Comparison of ENCODE assay signal across 16 cellular contexts in the genomic region with DNA sequence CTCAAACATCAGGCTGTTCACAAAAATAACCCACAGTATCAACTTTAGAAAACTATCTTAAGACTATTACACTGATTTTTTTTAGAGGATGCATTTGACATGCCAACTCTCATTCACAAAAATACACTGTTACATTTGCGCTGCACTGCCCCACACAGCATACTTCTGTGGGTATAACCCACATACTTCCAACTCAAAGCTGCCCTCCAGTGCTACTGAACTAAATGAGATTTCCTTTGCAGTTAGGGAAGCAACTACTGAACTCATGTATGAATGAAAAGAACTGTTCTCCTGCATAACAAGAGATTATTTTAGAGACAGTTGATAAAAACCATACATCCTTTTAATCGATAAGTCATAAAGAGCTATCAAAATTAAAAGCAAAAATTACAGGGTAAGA. TPM values are rescaled to one million over a fixed set of nuclear protein-coding genes. Genes with fewer than 3 reads are reported as not detected.
A peak's percentile ranks its signal among the peaks of the same experiment; 100 is the strongest.
DNase-seq lines count a peak whose midpoint lies in the region; ATAC-seq and TF ChIP-seq lines count a peak whose summit lies in the region.
"Had no signal": no experiment of that assay in that cellular context is flagged by ENCODE, and none has a peak within 500 bp of the region (broad histone marks: within the 10 kb centered on the region; RNA-seq: fewer than 3 reads in every experiment).

No MANE protein-coding gene starts in this region.

- H3K9ac ChIP-seq in OCI-LY1 (ENCODE audit: low read length): no peak overlapping the region
- no peak overlapping the region for H3K9ac ChIP-seq in neural progenitor cell
- H3K9ac ChIP-seq: BLaER1, GM23248 had no signal

- peak; percentile 14 for DNase-seq in LHCN-M2 (ENCODE audit: low read depth)
- DNase-seq in fibroblast of peridontal ligament (ENCODE audit: extremely low read depth): peak; percentile 32
- no peak for DNase-seq in neural progenitor cell (ENCODE audit: low spot score)
- DNase-seq in GM03348 (ENCODE audit: low spot score): no peak
- DNase-seq in NCI-H524 (lab: John Stamatoyannopoulos, UW): no peak
- DNase-seq: Caco-2; CD8-positive, alpha-beta memory T cell; DND-41; GDM1; GM23248; IMR-90 had no signal

- ATAC-seq in GM18517 (IDR thresholded peaks at IDR 0.05; ENCODE audit: unreplicated experiment): no peak
- ATAC-seq: A549, HCT116 had no signal

- H3K4me1 Mint-ChIP-seq in neural progenitor cell: no peaks in the 10 kb centered on the region
- H3K4me1 Mint-ChIP-seq: CD8-positive, alpha-beta memory T cell had no signal

- H3K4me1 ChIP-seq in OCI-LY1 (ENCODE audit: insufficient read depth, low read length, severe bottlenecking) (peaks cover 13% of the 10 kb centered on the region), neural progenitor cell (peaks cover 3% of the 10 kb centered on the region)
- H3K4me1 ChIP-seq: BLaER1 had no signal

- H3K27me3 Mint-ChIP-seq in neural progenitor cell (ENCODE audit: insufficient read depth, low read depth): peaks cover 2% of the 10 kb centered on the region

- peak overlapping the region; percentile 13 for H3K27ac Mint-ChIP-seq in neural progenitor cell
- H3K27ac Mint-ChIP-seq: CD8-positive, alpha-beta memory T cell had no signal

- H3K79me2 ChIP-seq in OCI-LY1 (ENCODE audit: insufficient read depth, low read length): no peaks in the 10 kb centered on the region
- H3K79me2 ChIP-seq in neural progenitor cell (ENCODE audit: low read depth): no peaks in the 10 kb centered on the region

- TF ChIP-seq CTCF in OCI-LY1 (IDR thresholded peaks at IDR 0.05; ENCODE audit: low read length) (peak; percentile 14; the same call in 1 of the 2 replicates), neural progenitor cell (IDR thresholded peaks at IDR 0.05) (no peak)

- no peaks in the 10 kb centered on the region for H3F3A ChIP-seq in OCI-LY1 (ENCODE audit: insufficient read depth, low read length)
- H3F3A ChIP-seq in neural progenitor cell (ENCODE audit: low read depth): no peaks in the 10 kb centered on the region

- H3K4me3 Mint-ChIP-seq in neural progenitor cell: no peak overlapping the region
- H3K4me3 Mint-ChIP-seq: CD8-positive, alpha-beta memory T cell had no signal

- no peaks in the 10 kb centered on the region for H3K9me3 Mint-ChIP-seq in neural progenitor cell
- H3K9me3 Mint-ChIP-seq: CD8-positive, alpha-beta memory T cell had no signal

- H3K4me2 ChIP-seq in OCI-LY1 (ENCODE audit: low read length) (no peak overlapping the region), neural progenitor cell (no peak overlapping the region)
- H3K4me2 ChIP-seq: A549, BLaER1 had no signal

- no peaks in the 10 kb centered on the region for H4K20me1 ChIP-seq in OCI-LY1 (ENCODE audit: insufficient read depth, low read length)
- H4K20me1 ChIP-seq in neural progenitor cell (ENCODE audit: low read depth): no peaks in the 10 kb centered on the region
- H4K20me1 ChIP-seq: BLaER1 had no signal

- H3K36me3 ChIP-seq in OCI-LY1 (ENCODE audit: insufficient read depth, low read length) (no peaks in the 10 kb centered on the region), neural progenitor cell (peaks cover 5% of the 10 kb centered on the region)
- H3K36me3 ChIP-seq: BLaER1 had no signal

- no peaks in the 10 kb centered on the region for H3K36me3 Mint-ChIP-seq in neural progenitor cell

- H2AFZ ChIP-seq in OCI-LY1 (ENCODE audit: low read length) (no peak overlapping the region), neural progenitor cell (replicated peaks) (no peak overlapping the region)
- H2AFZ ChIP-seq: GM23248 had no signal

- H3K9me3 ChIP-seq in OCI-LY1 (ENCODE audit: low read length) (no peaks in the 10 kb centered on the region), neural progenitor cell (ENCODE audit: low read depth) (no peaks in the 10 kb centered on the region)
- H3K9me3 ChIP-seq: A549, BLaER1, Caco-2 had no signal

- H3K27me3 ChIP-seq in OCI-LY1 (ENCODE audit: insufficient read depth, low read length) (no peaks in the 10 kb centered on the region), neural progenitor cell (no peaks in the 10 kb centered on the region)
- H3K27me3 ChIP-seq: BLaER1 had no signal

- H3K4me3 ChIP-seq in OCI-LY1 (ENCODE audit: low read depth, low read length, poor library complexity, severe bottlenecking) (no peak overlapping the region), neural progenitor cell (no peak overlapping the region)
- H3K4me3 ChIP-seq: A549, BLaER1, GM23248 had no signal

- H3K27ac ChIP-seq in OCI-LY1 (ENCODE audit: low read depth, low read length, poor library complexity, severe bottlenecking) (no peak overlapping the region), neural progenitor cell (no peak overlapping the region)
- H3K27ac ChIP-seq: A549, BLaER1, GM23248 had no signal

- no peaks in the 10 kb centered on the region for H3K9me2 ChIP-seq in OCI-LY1 (ENCODE audit: low read depth, low read length)

RNA-seq across cellular contexts. Expression of a gene that starts 25.8 kb away (rescaled TPM):
- 112 and 133 TPM in 2 replicates for total RNA-seq in LHCN-M2 (2014; rRNA removed)
- polyA plus RNA-seq in LHCN-M2 (2012): 83.7 TPM
- 28.6 and 32.8 TPM in 2 replicates for total RNA-seq in neural progenitor cell (ENCODE audit: low replicate concordance)

Comparison
In these comparisons a context has a peak if more than half of its experiments do, and no peak if none do; other contexts are left out.
1. DNase-seq: peak in LHCN-M2 (single experiment) and fibroblast of peridontal ligament (single experiment); none in neural progenitor cell (single experiment), GM03348 (single experiment) and NCI-H524 (0 of 2).